ENCODE assay signal across 8 cellular contexts in genomic region chr2:101474752-101475384, GRCh38. TPM values are rescaled to one million over a fixed set of nuclear protein-coding genes. Genes with fewer than 3 reads are reported as not detected.
DNase-seq lines count a peak whose midpoint lies in the region; ATAC-seq, FAIRE-seq and TF ChIP-seq lines count a peak whose summit lies in the region.

Gene RFX8, minus strand, starts transcription at chr2:101475112. Its CDS starts 8,264 bp downstream, at chr2:101466848.

- H3K9me3 ChIP-seq in DOHH2 (ENCODE audit: control insufficient read depth, insufficient read depth, low read length) (no peaks in the 10 kb centered on the region), SK-N-MC (ENCODE audit: low read depth, low read length) (no peaks in the 10 kb centered on the region), keratinocyte (ENCODE audit: control insufficient read depth, low read depth, low read length) (no peaks in the 10 kb centered on the region)

- H3K79me2 ChIP-seq in DOHH2 (ENCODE audit: control insufficient read depth, low read length) (no peaks in the 10 kb centered on the region), keratinocyte (ENCODE audit: control insufficient read depth, insufficient read depth, low read length) (no peaks in the 10 kb centered on the region)

- H3K36me3 ChIP-seq in DOHH2 (ENCODE audit: control insufficient read depth, low read length) (no peaks in the 10 kb centered on the region), SK-N-MC (ENCODE audit: insufficient read depth, low read length) (no peaks in the 10 kb centered on the region), keratinocyte (ENCODE audit: control insufficient read depth in 2 of 2, extremely low read depth in 1 of 2, insufficient read depth in 2 of 2, low read length in 2 of 2) (no peaks in the 10 kb centered on the region)

- H3K9me2 ChIP-seq in DOHH2 (replicated peaks; ENCODE audit: control insufficient read depth, low read length), result no peaks in the 10 kb centered on the region

- dilution Hi-C loops in keratinocyte (cut with MboI; ENCODE audit: extremely low pct_ligation_motif_present, low sequenced_read_pairs), result no loop called here

- H3K9ac ChIP-seq in SK-N-MC (ENCODE audit: insufficient read length), result no peak within 1 kb of the TSS
- peak within 1 kb of the TSS; percentile 8 for H3K9ac ChIP-seq in keratinocyte (ENCODE audit: control insufficient read depth, extremely low read depth, insufficient read depth, low read length)

- ATAC-seq in HG02571 (IDR thresholded peaks at IDR 0.05; ENCODE audit: unreplicated experiment) (no peak), GM19395 (IDR thresholded peaks at IDR 0.05; ENCODE audit: unreplicated experiment) (no peak)

- H3K27me3 ChIP-seq in DOHH2 (ENCODE audit: control insufficient read depth, low read length), result peaks cover 49% of the 10 kb centered on the region
- no peaks in the 10 kb centered on the region for H3K27me3 ChIP-seq in keratinocyte (ENCODE audit: control insufficient read depth, extremely low read depth, insufficient read depth, low read length)

- H3F3A ChIP-seq in DOHH2 (ENCODE audit: control insufficient read depth, insufficient read depth), result no peaks in the 10 kb centered on the region

- H4K20me1 ChIP-seq in DOHH2 (ENCODE audit: control insufficient read depth, insufficient read depth, low read depth, low read length), result no peaks in the 10 kb centered on the region
- H4K20me1 ChIP-seq in keratinocyte (ENCODE audit: control insufficient read depth, extremely low read depth, insufficient read depth, low read length), result no peaks in the 10 kb centered on the region

- FAIRE-seq in keratinocyte (lab: Jason Lieb, UNC), result no peak

- TF ChIP-seq CTCF in DOHH2 (IDR thresholded peaks at IDR 0.05; ENCODE audit: low read depth, low read length, poor library complexity, severe bottlenecking) (no peak), keratinocyte (optimal IDR thresholded peaks at IDR 0.05 in 1 of 3, IDR thresholded peaks at IDR 0.05 in 1 of 3, conservative IDR thresholded peaks at IDR 0.05 in 1 of 3; ENCODE audit: extremely low read depth in 1 of 3, insufficient read depth in 2 of 3, low read length in 3 of 3) (no peak)

- no peaks in the 10 kb centered on the region for H3K9me1 ChIP-seq in keratinocyte (ENCODE audit: control insufficient read depth, extremely low read depth, insufficient read depth, low read length)

- DNase-seq in SK-N-MC (ENCODE audit: low read depth, low spot score), result no peak
- no peak for DNase-seq in keratinocyte (ENCODE audit: low read depth, low spot score)
- DNase-seq in stimulated activated CD4-positive, alpha-beta T cell treated with anti-CD3 and anti-CD28 coated beads, Interleukin-4, amount 100 ng/mL, for 1 hour, result peak; percentile 41
- DNase-seq in foreskin melanocyte, result no peak

- peak within 1 kb of the TSS; percentile 84 for H2AFZ ChIP-seq in keratinocyte (ENCODE audit: control insufficient read depth, low read length)

- H3K4me3 ChIP-seq in DOHH2 (ENCODE audit: low read length) (no peak within 1 kb of the TSS), SK-N-MC (peak within 1 kb of the TSS; percentile 36), keratinocyte (ENCODE audit: control insufficient read depth in 2 of 3, extremely low read depth in 1 of 3, insufficient read depth in 2 of 3, low read depth in 1 of 3, low read length in 3 of 3) (peak within 1 kb of the TSS; percentile 39 to 52 (median 40))

- no peak within 1 kb of the TSS for H3K27ac ChIP-seq in DOHH2 (ENCODE audit: low read depth, low read length)
- no peak within 1 kb of the TSS for H3K27ac ChIP-seq in SK-N-MC
- peak within 1 kb of the TSS; percentile 64 for H3K27ac ChIP-seq in angular gyrus (ENCODE audit: low read depth, low read length)
- no peak within 1 kb of the TSS for H3K27ac ChIP-seq in keratinocyte (ENCODE audit: control insufficient read depth, insufficient read depth, low read length)

- H3K4me1 ChIP-seq in DOHH2 (ENCODE audit: control insufficient read depth, low read length), result no peaks in the 10 kb centered on the region
- H3K4me1 ChIP-seq in keratinocyte (ENCODE audit: control insufficient read depth, extremely low read depth, insufficient read depth, low read length), result peaks cover 3% of the 10 kb centered on the region

- peak within 1 kb of the TSS; percentile 8; the same call in 1 of the 2 replicates for H3K4me2 ChIP-seq in DOHH2 (ENCODE audit: low read length)
- H3K4me2 ChIP-seq in keratinocyte (ENCODE audit: control insufficient read depth, extremely low read depth, insufficient read depth, low read depth, low read length), result peak within 1 kb of the TSS; percentile 76

RNA-seq across cellular contexts. Expression of gene RFX8, which starts in this region (rescaled TPM):
- polyA plus RNA-seq in keratinocyte, result 0.05 TPM in 1 of 3 replicates, not detected in the others
- polyA plus RNA-seq in keratinocyte (2011; ENCODE audit: low read depth), result not detected
- not detected in 2 replicates for polyA plus RNA-seq in keratinocyte (2011; cell fraction: cytosol; rRNA removed)
- not detected in 2 replicates for polyA plus RNA-seq in keratinocyte (2011; cell fraction: nucleus; rRNA removed)
- polyA plus RNA-seq in keratinocyte (2012; ENCODE audit: low replicate concordance), result not detected in 2 replicates
- polyA minus RNA-seq in keratinocyte, result not detected in 3 replicates
- not detected for polyA minus RNA-seq in keratinocyte (2011; cell fraction: cytosol; rRNA and poly(A)+ RNA removed)
- polyA minus RNA-seq in keratinocyte (2011; cell fraction: nucleus; rRNA and poly(A)+ RNA removed), result not detected in 2 replicates
